Comparison of ENCODE assay signal across 12 cellular contexts in the genomic region with DNA sequence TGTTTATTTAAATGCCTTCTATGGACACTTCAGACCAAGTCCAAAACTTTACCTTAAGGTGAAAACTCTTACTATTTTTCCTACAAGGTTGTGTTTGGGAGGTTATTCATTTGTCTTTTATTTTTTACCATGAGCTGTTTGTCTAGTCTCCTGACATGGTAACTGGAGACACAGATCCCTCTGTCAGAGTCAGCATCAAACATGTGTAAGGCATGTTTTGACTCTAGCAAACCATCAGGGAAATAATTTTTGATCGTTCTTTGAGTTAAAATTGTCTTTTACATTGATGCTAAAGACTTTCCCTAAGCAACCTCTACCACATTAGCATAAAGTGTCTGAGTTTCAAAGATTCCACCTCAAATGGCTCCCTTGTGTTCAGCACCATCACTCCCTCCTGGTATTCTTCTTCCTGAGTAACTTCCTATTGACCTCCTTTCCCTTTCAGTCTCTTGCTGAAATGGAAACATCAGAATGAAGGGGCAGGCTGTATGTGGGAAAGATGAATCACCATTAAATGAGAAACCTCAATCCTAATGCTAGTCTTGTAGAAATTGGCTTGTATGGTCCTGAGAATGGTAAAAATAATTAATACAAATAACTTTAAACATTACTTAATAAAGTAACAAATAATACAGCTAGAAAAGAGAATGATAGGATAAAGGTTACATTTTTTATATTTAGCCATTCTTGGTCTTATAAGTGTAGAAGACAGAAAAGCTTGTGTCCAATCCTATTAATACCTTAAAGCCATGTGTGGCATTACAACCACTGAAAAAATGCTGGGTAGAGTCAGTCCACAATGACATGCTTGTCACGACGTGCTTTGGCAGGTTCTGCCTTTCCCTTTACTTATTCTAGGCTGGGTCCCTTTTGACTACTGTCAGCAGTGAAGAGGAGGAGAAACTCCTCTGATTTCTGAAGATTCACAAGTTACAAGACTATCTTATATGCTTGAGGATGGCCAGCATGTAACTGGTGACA. TPM values are rescaled to one million over a fixed set of nuclear protein-coding genes. Genes with fewer than 3 reads are reported as not detected.
DNase-seq lines count a peak whose midpoint lies in the region; ATAC-seq and TF ChIP-seq lines count a peak whose summit lies in the region.
"Had no signal": no experiment of that assay in that cellular context is flagged by ENCODE, and none has a peak within 500 bp of the region (broad histone marks: within the 10 kb centered on the region; RNA-seq: fewer than 3 reads in every experiment).

No MANE protein-coding gene starts in this region.

- H3K4me1 Mint-ChIP-seq in activated CD8-positive, alpha-beta memory T cell treated with anti-CD3 and anti-CD28 coated beads, Interleukin-2, amount 10 ng/mL, durations not matched to agents 7 days and 5 days, result peaks cover 43% of the 10 kb centered on the region

- H3K27ac ChIP-seq in SK-N-SH (ENCODE audit: low read depth in 2 of 2, low read length in 1 of 2) (peak overlapping the region in 1 of 2 experiments; percentile 86; a peak in 2 of 4 replicates), esophagus (ENCODE audit: low read depth in 2 of 2, low read length in 1 of 2) (peak overlapping the region; percentile 82 to 83), smooth muscle cell (ENCODE audit: low read depth) (peak overlapping the region; percentile 81), caudate nucleus (ENCODE audit: low read depth, low read length) (no peak overlapping the region)
- H3K27ac ChIP-seq: vagina had no signal

- H3K27me3 ChIP-seq in SK-N-SH (ENCODE audit: insufficient read depth), result no peaks in the 10 kb centered on the region
- no peaks in the 10 kb centered on the region for H3K27me3 ChIP-seq in esophagus (ENCODE audit: control insufficient read depth in 1 of 2, insufficient read depth in 2 of 2, low read length in 2 of 2)
- no peaks in the 10 kb centered on the region for H3K27me3 ChIP-seq in smooth muscle cell (ENCODE audit: low read depth)
- H3K27me3 ChIP-seq: vagina had no signal

- no peaks in the 10 kb centered on the region for H3K9me3 Mint-ChIP-seq in activated CD8-positive, alpha-beta memory T cell treated with anti-CD3 and anti-CD28 coated beads, Interleukin-2, amount 10 ng/mL, durations not matched to agents 7 days and 5 days (ENCODE audit: low read depth)
- H3K9me3 Mint-ChIP-seq: naive thymus-derived CD8-positive, alpha-beta T cell had no signal

- H3F3A ChIP-seq in SK-N-SH (replicated peaks; ENCODE audit: insufficient read depth) (peaks cover 28% of the 10 kb centered on the region), smooth muscle cell (ENCODE audit: low read depth) (peaks cover 9% of the 10 kb centered on the region)

- no peak overlapping the region for H3K4me3 Mint-ChIP-seq in activated CD8-positive, alpha-beta memory T cell treated with anti-CD3 and anti-CD28 coated beads, Interleukin-2, amount 10 ng/mL, durations not matched to agents 7 days and 5 days
- H3K4me3 Mint-ChIP-seq: naive thymus-derived CD8-positive, alpha-beta T cell had no signal

- H3K4me3 ChIP-seq in SK-N-SH (ENCODE audit: low read depth in 2 of 2, low read length in 1 of 2) (no peak overlapping the region), esophagus (ENCODE audit: low read depth in 1 of 2, low read length in 2 of 2) (no peak overlapping the region), smooth muscle cell (no peak overlapping the region)
- H3K4me3 ChIP-seq: vagina had no signal

- TF ChIP-seq CTCF in SK-N-SH (IDR thresholded peaks at IDR 0.05) (no peak), smooth muscle cell (IDR thresholded peaks at IDR 0.05; ENCODE audit: borderline replicate concordance, insufficient read depth, poor library complexity, severe bottlenecking) (no peak)

- peak overlapping the region; percentile 76 for H3K27ac Mint-ChIP-seq in activated CD8-positive, alpha-beta memory T cell treated with anti-CD3 and anti-CD28 coated beads, Interleukin-2, amount 10 ng/mL, durations not matched to agents 7 days and 5 days

- H3K9me3 ChIP-seq in SK-N-SH (no peaks in the 10 kb centered on the region), esophagus (ENCODE audit: control insufficient read depth in 2 of 2, insufficient read depth in 1 of 2, low read depth in 1 of 2, low read length in 1 of 2) (no peaks in the 10 kb centered on the region), smooth muscle cell (replicated peaks; ENCODE audit: low read depth) (no peaks in the 10 kb centered on the region)
- H3K9me3 ChIP-seq: vagina had no signal

- no peaks in the 10 kb centered on the region for H4K20me1 ChIP-seq in SK-N-SH (ENCODE audit: insufficient read depth)
- no peaks in the 10 kb centered on the region for H4K20me1 ChIP-seq in smooth muscle cell (ENCODE audit: low read depth)

- no peak for ATAC-seq in activated CD8-positive, alpha-beta memory T cell treated with anti-CD3 and anti-CD28 coated beads, Interleukin-2, amount 10 ng/mL, durations not matched to agents 7 days and 5 days
- ATAC-seq: naive thymus-derived CD8-positive, alpha-beta T cell had no signal

- H3K27me3 Mint-ChIP-seq in activated CD8-positive, alpha-beta memory T cell treated with anti-CD3 and anti-CD28 coated beads, Interleukin-2, amount 10 ng/mL, durations not matched to agents 7 days and 5 days, result no peaks in the 10 kb centered on the region

- H3K36me3 ChIP-seq in SK-N-SH (replicated peaks in 1 of 2; ENCODE audit: control insufficient read depth in 1 of 2, insufficient read depth in 2 of 2, low read length in 1 of 2) (no peaks in the 10 kb centered on the region), esophagus (ENCODE audit: control insufficient read depth in 2 of 2, insufficient read depth in 2 of 2, low read length in 1 of 2) (no peaks in the 10 kb centered on the region), smooth muscle cell (ENCODE audit: low read depth) (no peaks in the 10 kb centered on the region)
- H3K36me3 ChIP-seq: vagina had no signal

- 8% methylated on average over 3 of the region's 3 CpGs for WGBS in SK-N-SH (ENCODE audit: low lambda C conversion rate)
- WGBS in esophagus, 2 donors, result 52 to 66% methylated on average over 3 of the region's 3 CpGs
- WGBS in smooth muscle cell (ENCODE audit: low lambda C conversion rate), result 67% methylated on average over 3 of the region's 3 CpGs

- POLR2A ChIA-PET in SK-N-SH (lab: Yijun Ruan, JAX), result no interaction called here

- CTCF ChIA-PET in activated CD8-positive, alpha-beta memory T cell treated with anti-CD3 and anti-CD28 coated beads, Interleukin-2, amount 10 ng/mL, durations not matched to agents 7 days and 5 days (lab: Charles Lee), result interaction anchor here (0.8 to 4.7 kb wide), 3 partner anchors 13 to 446 kb away, joined by 3 to 39 read pairs (median 10); a partner anchor contains a TSS
- CTCF ChIA-PET in SK-N-SH (lab: Yijun Ruan, JAX), result interaction anchor here (1.9 kb wide), 1 partner anchor 18 kb away, joined by 6 read pairs; no protein-coding TSS in a partner anchor

- no peaks in the 10 kb centered on the region for H3K79me2 ChIP-seq in SK-N-SH (ENCODE audit: insufficient read depth)
- H3K79me2 ChIP-seq in smooth muscle cell (ENCODE audit: low read depth), result no peaks in the 10 kb centered on the region

- peak overlapping the region; percentile 45; the same call in 1 of the 2 replicates for H2AFZ ChIP-seq in SK-N-SH (ENCODE audit: low read depth)
- H2AFZ ChIP-seq in smooth muscle cell (ENCODE audit: low read depth), result no peak overlapping the region

- H3K36me3 Mint-ChIP-seq in activated CD8-positive, alpha-beta memory T cell treated with anti-CD3 and anti-CD28 coated beads, Interleukin-2, amount 10 ng/mL, durations not matched to agents 7 days and 5 days, result no peaks in the 10 kb centered on the region
- H3K36me3 Mint-ChIP-seq: naive thymus-derived CD8-positive, alpha-beta T cell had no signal

- no peak for TF ChIP-seq RAD21 in SK-N-SH (IDR thresholded peaks at IDR 0.05; ENCODE audit: low read length)

- DNase-seq in activated CD8-positive, alpha-beta memory T cell treated with anti-CD3 and anti-CD28 coated beads, Interleukin-2, amount 10 ng/mL, durations not matched to agents 7 days and 5 days, result no peak
- DNase-seq in activated CD8-positive, alpha-beta memory T cell treated with anti-CD3 and anti-CD28 coated beads, Interleukin-2, amount 50 U/mL, for 48 hours, result no peak
- no peak for DNase-seq in SK-N-SH
- no peak for DNase-seq in smooth muscle cell (lab: John Stamatoyannopoulos, UW; ENCODE audit: unreplicated experiment)
- DNase-seq in GM19238 (ENCODE audit: insufficient read length, low spot score), result no peak
- DNase-seq in caudate nucleus (lab: John Stamatoyannopoulos, UW), result no peak
- DNase-seq in amygdala (lab: John Stamatoyannopoulos, UW), result no peak
- DNase-seq: central memory CD4-positive, alpha-beta T cell; Karpas-422; naive thymus-derived CD8-positive, alpha-beta T cell had no signal

- H3K4me2 ChIP-seq in SK-N-SH (peak overlapping the region; percentile 50; the same call in 1 of the 2 replicates), smooth muscle cell (peak overlapping the region; percentile 27)

- H3K9ac ChIP-seq in SK-N-SH (no peak overlapping the region; the same call in 1 of the 2 replicates), smooth muscle cell (ENCODE audit: low read depth) (no peak overlapping the region)

- peaks cover 0 to 15% of the 10 kb centered on the region in 2 experiments; a peak in 3 of 4 replicates for H3K4me1 ChIP-seq in SK-N-SH (ENCODE audit: control insufficient read depth in 1 of 2, insufficient read depth in 2 of 2, low read depth in 1 of 2, low read length in 1 of 2)
- peaks cover 0 to 8% of the 10 kb centered on the region in 2 donors for H3K4me1 ChIP-seq in esophagus (ENCODE audit: control insufficient read depth in 2 of 2, insufficient read depth in 2 of 2, low read length in 1 of 2)
- no peaks in the 10 kb centered on the region for H3K4me1 ChIP-seq in smooth muscle cell (ENCODE audit: low read depth)
- H3K4me1 ChIP-seq: vagina had no signal

- TF ChIP-seq EP300 in SK-N-SH (IDR thresholded peaks at IDR 0.05; ENCODE audit: borderline replicate concordance in 1 of 2, low read depth in 1 of 2, low read length in 1 of 2), result no peak

- no peaks in the 10 kb centered on the region for H3K9me2 ChIP-seq in SK-N-SH

TF ChIP-seq in SK-N-SH, 30 proteins besides CTCF, POLR2A, EP300 and RAD21:
- TF ChIP-seq FOXJ3 (CRISPR knock-in tag; IDR thresholded peaks at IDR 0.05) (no peak), GABPA (IDR thresholded peaks at IDR 0.05; ENCODE audit: low read depth) (0 out of 2 replicates have a peak, but pooled peaks have one; percentile 20)

RNA-seq across cellular contexts. Expression of a gene that starts 14.3 kb away (rescaled TPM):
- total RNA-seq in activated CD8-positive, alpha-beta memory T cell treated with anti-CD3 and anti-CD28 coated beads, Interleukin-2, amount 10 ng/mL, durations not matched to agents 7 days and 5 days, result 10 to 100 TPM; 14.1 to 17.3 TPM
- 1.1 TPM in 2 replicates for polyA plus RNA-seq in SK-N-SH (2012; rRNA removed)
- 1.6 and 1.8 TPM in 2 replicates for polyA plus RNA-seq in SK-N-SH (2012; cell fraction: cytosol; rRNA removed)
- 0.42 and 1.2 TPM in 2 replicates for polyA plus RNA-seq in SK-N-SH (2012; cell fraction: nucleus; rRNA removed)
- 1 to 10 TPM in 1 of 2 donors, under 1 TPM in 1; 0.38 to 1.0 TPM for polyA plus RNA-seq in esophagus
- 1.2 and 3.8 TPM in 2 replicates for total RNA-seq in smooth muscle cell
- polyA plus RNA-seq in smooth muscle cell, result 0.43 and 0.87 TPM in 2 replicates
- total RNA-seq: vagina had no signal
